In the genomic region with DNA sequence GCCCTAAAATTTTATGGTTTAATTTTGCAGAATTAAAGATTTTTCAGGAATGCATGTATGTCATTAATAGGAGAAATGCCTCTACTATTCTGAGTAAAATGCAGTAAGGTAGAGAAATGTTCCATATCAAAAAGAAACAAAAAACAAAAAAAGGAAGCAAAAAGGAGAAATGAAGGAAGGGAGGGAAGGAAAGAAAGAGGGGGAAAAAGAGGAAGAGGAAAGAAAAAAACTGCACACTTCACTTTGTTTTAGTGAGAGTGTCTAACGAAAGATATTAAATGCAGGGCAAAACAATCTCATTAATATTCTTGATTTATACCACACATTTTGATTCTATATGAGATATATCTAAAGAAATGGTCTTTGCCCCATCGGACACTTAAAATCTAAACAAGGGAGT, we compare ENCODE assay signal across 17 cellular contexts.
"Had no signal": no experiment of that assay in that cellular context is flagged by ENCODE, and none has a peak within 500 bp of the region (broad histone marks: within the 10 kb centered on the region; RNA-seq: fewer than 3 reads in every experiment).

No MANE protein-coding gene starts in this region.

- H3K27me3 Mint-ChIP-seq: activated CD8-positive, alpha-beta memory T cell treated with anti-CD3 and anti-CD28 coated beads, Interleukin-2, amount 10 ng/mL, durations not matched to agents 7 days and 5 days; activated naive CD8-positive, alpha-beta T cell; progenitor cell of endocrine pancreas; stimulated activated naive CD8-positive, alpha-beta T cell treated with anti-CD3 and anti-CD28 coated beads, Interleukin-15, Interleukin-2, amounts not matched to agents 100 ng/mL and 50 ng/mL, for 24 hours had no signal

- H3K9me3 Mint-ChIP-seq: nephron; stimulated activated naive CD8-positive, alpha-beta T cell treated with anti-CD3 and anti-CD28 coated beads, Interleukin-15, Interleukin-2, amounts not matched to agents 100 ng/mL and 50 ng/mL, for 24 hours had no signal

- H3K27ac Mint-ChIP-seq: activated CD8-positive, alpha-beta memory T cell treated with anti-CD3 and anti-CD28 coated beads, Interleukin-2, amount 10 ng/mL, durations not matched to agents 7 days and 5 days; activated naive CD8-positive, alpha-beta T cell; nephron; progenitor cell of endocrine pancreas; stimulated activated naive CD8-positive, alpha-beta T cell treated with anti-CD3 and anti-CD28 coated beads, Interleukin-15, Interleukin-2, amounts not matched to agents 100 ng/mL and 50 ng/mL, for 24 hours had no signal

- H3K27me3 ChIP-seq: gastrocnemius medialis, right atrium auricular region, transverse colon, uterus had no signal

- H3K9me3 ChIP-seq: gastrocnemius medialis, lower lobe of right lung, right atrium auricular region, transverse colon, uterus had no signal

- H3K4me3 ChIP-seq: gastrocnemius medialis, lower lobe of right lung, right atrium auricular region, transverse colon, uterus had no signal

- DNase-seq: activated CD4-positive, alpha-beta T cell treated with anti-CD3 and anti-CD28 coated beads for 1 hour; activated CD4-positive, alpha-beta T cell treated with anti-CD3 and anti-CD28 coated beads, Interleukin-2, amount 50 U/mL, for 48 hours; activated CD8-positive, alpha-beta memory T cell treated with anti-CD3 and anti-CD28 coated beads, Interleukin-2, amount 10 ng/mL, durations not matched to agents 7 days and 5 days; amniotic stem cell; effector CD8-positive, alpha-beta T cell; gastrocnemius medialis; head of caudate nucleus; lower lobe of right lung; occipital lobe; transverse colon; uterus; WERI-Rb-1 had no signal

- H3K4me1 ChIP-seq: lower lobe of right lung, uterus had no signal

- H3K36me3 ChIP-seq: gastrocnemius medialis, lower lobe of right lung, right atrium auricular region, transverse colon, uterus, WERI-Rb-1 had no signal

- H3K4me3 Mint-ChIP-seq: activated CD8-positive, alpha-beta memory T cell treated with anti-CD3 and anti-CD28 coated beads, Interleukin-2, amount 10 ng/mL, durations not matched to agents 7 days and 5 days; activated naive CD8-positive, alpha-beta T cell; nephron; stimulated activated naive CD8-positive, alpha-beta T cell treated with anti-CD3 and anti-CD28 coated beads, Interleukin-15, Interleukin-2, amounts not matched to agents 100 ng/mL and 50 ng/mL, for 24 hours had no signal

- H3K27ac ChIP-seq: gastrocnemius medialis, lower lobe of right lung, right atrium auricular region, transverse colon, uterus, WERI-Rb-1 had no signal

- H3K4me1 Mint-ChIP-seq: activated CD8-positive, alpha-beta memory T cell treated with anti-CD3 and anti-CD28 coated beads, Interleukin-2, amount 10 ng/mL, durations not matched to agents 7 days and 5 days had no signal
